21 cellular contexts compared by ENCODE assay signal in the genomic region with DNA sequence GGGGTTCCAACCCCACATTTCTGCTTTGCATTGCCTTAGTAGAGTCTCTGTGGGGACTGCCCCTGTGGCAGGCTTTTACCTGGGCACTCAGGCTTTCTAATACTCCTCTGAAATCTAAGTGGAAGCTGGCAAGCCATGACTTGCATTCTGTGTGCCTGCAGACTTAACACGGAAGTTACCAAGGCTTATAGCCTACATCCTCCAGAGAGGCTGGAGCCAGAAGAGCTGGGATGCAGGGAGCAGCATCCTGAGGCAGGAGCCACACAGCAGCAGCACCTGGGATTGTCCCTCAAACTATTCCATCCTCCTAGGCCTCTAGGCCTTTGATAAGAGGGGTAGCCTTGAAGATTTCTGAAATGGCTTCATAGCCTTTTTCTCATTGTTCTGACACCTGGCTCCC.
"Had no signal": no experiment of that assay in that cellular context is flagged by ENCODE, and none has a peak within 500 bp of the region (broad histone marks: within the 10 kb centered on the region; RNA-seq: fewer than 3 reads in every experiment).

No MANE protein-coding gene starts in this region.

- H3K27ac Mint-ChIP-seq: activated CD8-positive, alpha-beta T cell treated with anti-CD3 and anti-CD28 coated beads, Interleukin-2, amount 10 ng/mL, durations not matched to agents 7 days and 5 days; activated T-cell treated with anti-CD3 and anti-CD28 coated beads, Interleukin-2, amount 50 U/mL, for 24 hours; activated T-helper 17 cell treated with anti-CD3 and anti-CD28 coated beads, Interleukin-2, amount 50 U/mL, for 72 hours; naive thymus-derived CD4-positive, alpha-beta T cell had no signal

- H3K9me3 ChIP-seq: adrenal gland, lower lobe of right lung, prostate gland, right atrium auricular region, upper lobe of right lung had no signal

- H3K4me3 Mint-ChIP-seq: activated CD8-positive, alpha-beta T cell treated with anti-CD3 and anti-CD28 coated beads, Interleukin-2, amount 10 ng/mL, durations not matched to agents 7 days and 5 days; activated T-cell treated with anti-CD3 and anti-CD28 coated beads, Interleukin-2, amount 50 U/mL, for 24 hours; activated T-helper 17 cell treated with anti-CD3 and anti-CD28 coated beads, Interleukin-2, amount 50 U/mL, for 72 hours; central memory CD8-positive, alpha-beta T cell; naive thymus-derived CD4-positive, alpha-beta T cell had no signal

- H3K27me3 ChIP-seq: adrenal gland, ascending aorta, brain microvascular endothelial cell, dorsolateral prefrontal cortex, right atrium auricular region, upper lobe of right lung had no signal

- H3K4me1 Mint-ChIP-seq: activated T-helper 17 cell treated with anti-CD3 and anti-CD28 coated beads, Interleukin-2, amount 50 U/mL, for 72 hours; central memory CD8-positive, alpha-beta T cell; naive thymus-derived CD4-positive, alpha-beta T cell had no signal

- H3K4me1 ChIP-seq: adrenal gland, ascending aorta, lower lobe of right lung, prostate gland, right atrium auricular region, upper lobe of right lung had no signal

- DNase-seq: activated CD4-positive, alpha-beta T cell treated with anti-CD3 and anti-CD28 coated beads for 1 hour; activated CD4-positive, alpha-beta T cell treated with anti-CD3 and anti-CD28 coated beads, Interleukin-2, amount 50 U/mL, for 1 hour; activated CD8-positive, alpha-beta T cell treated with anti-CD3 and anti-CD28 coated beads, Interleukin-2, amount 10 ng/mL, durations not matched to agents 7 days and 5 days; activated T-cell treated with anti-CD3 and anti-CD28 coated beads, Interleukin-2, amount 50 U/mL, for 24 hours; adrenal gland; brain microvascular endothelial cell; dorsolateral prefrontal cortex; foreskin fibroblast; lower lobe of right lung; naive thymus-derived CD4-positive, alpha-beta T cell; stimulated activated CD4-positive, alpha-beta T cell treated with anti-CD3 and anti-CD28 coated beads, Interleukin-4, amount 100 ng/mL, for 4 hours; stimulated activated naive CD8-positive, alpha-beta T cell treated with anti-CD3 and anti-CD28 coated beads, Interleukin-15, Interleukin-2, amounts not matched to agents 100 U/mL and 50 U/mL, for 24 hours; T-helper 9 cell; upper lobe of right lung had no signal

- H3K36me3 ChIP-seq: prostate gland had no signal

- ATAC-seq: activated CD8-positive, alpha-beta T cell treated with anti-CD3 and anti-CD28 coated beads, Interleukin-2, amount 10 ng/mL, durations not matched to agents 7 days and 5 days; activated naive CD4-positive, alpha-beta T cell treated with anti-CD3 and anti-CD28 coated beads, Interleukin-2, amount 50 U/mL, for 72 hours; activated T-helper 17 cell treated with anti-CD3 and anti-CD28 coated beads, Interleukin-2, amount 50 U/mL, for 72 hours; left lobe of liver; lower lobe of right lung; naive thymus-derived CD4-positive, alpha-beta T cell; stimulated activated naive CD8-positive, alpha-beta T cell treated with anti-CD3 and anti-CD28 coated beads, Interleukin-15, Interleukin-2, amounts not matched to agents 100 U/mL and 50 U/mL, for 24 hours; upper lobe of right lung had no signal

- H3K9me3 Mint-ChIP-seq: activated T-helper 17 cell treated with anti-CD3 and anti-CD28 coated beads, Interleukin-2, amount 50 U/mL, for 72 hours; central memory CD8-positive, alpha-beta T cell had no signal

- H3K27ac ChIP-seq: adrenal gland, ascending aorta, brain microvascular endothelial cell, lower lobe of right lung, prostate gland, right atrium auricular region, upper lobe of right lung had no signal

- H3K4me3 ChIP-seq: adrenal gland, ascending aorta, dorsolateral prefrontal cortex, lower lobe of right lung, prostate gland, right atrium auricular region, upper lobe of right lung had no signal

- H3K27me3 Mint-ChIP-seq: activated T-cell treated with anti-CD3 and anti-CD28 coated beads, Interleukin-2, amount 50 U/mL, for 24 hours; activated T-helper 17 cell treated with anti-CD3 and anti-CD28 coated beads, Interleukin-2, amount 50 U/mL, for 72 hours; central memory CD8-positive, alpha-beta T cell; naive thymus-derived CD4-positive, alpha-beta T cell had no signal
